8 cellular contexts compared by ENCODE assay signal in genomic region chr2:200509227-200509607, GRCh38. TPM values are rescaled to one million over a fixed set of nuclear protein-coding genes. Genes with fewer than 3 reads are reported as not detected.
DNase-seq lines count a peak whose midpoint lies in the region; ATAC-seq and TF ChIP-seq lines count a peak whose summit lies in the region.

No MANE protein-coding gene starts in this region.

- TF ChIP-seq CTCF in SK-N-SH (IDR thresholded peaks at IDR 0.05) (no peak), epithelial cell of proximal tubule (conservative IDR thresholded peaks at IDR 0.05; ENCODE audit: low read depth, low read length) (no peak)

- peak overlapping the region; percentile 97 for H2AFZ ChIP-seq in GM23248
- peak overlapping the region; percentile 87 for H2AFZ ChIP-seq in SK-N-SH (ENCODE audit: low read depth)

- H3K9ac ChIP-seq in BLaER1 (peak overlapping the region; percentile 95), GM23248 (peak overlapping the region; percentile 94), SK-N-SH (peak overlapping the region; percentile 93)

- peaks cover 0 to 10% (median 3%) of the 10 kb centered on the region in 5 donors for H3K36me3 Mint-ChIP-seq in naive thymus-derived CD4-positive, alpha-beta T cell

- H3F3A ChIP-seq in GM23248 (ENCODE audit: insufficient read depth) (no peaks in the 10 kb centered on the region), SK-N-SH (replicated peaks; ENCODE audit: insufficient read depth) (no peaks in the 10 kb centered on the region)

- peaks cover 24% of the 10 kb centered on the region for H3K36me3 ChIP-seq in BLaER1
- H3K36me3 ChIP-seq in GM23248 (ENCODE audit: low read depth): no peaks in the 10 kb centered on the region; the same call in 1 of the 2 replicates
- H3K36me3 ChIP-seq in SK-N-SH (replicated peaks in 1 of 2; ENCODE audit: control insufficient read depth in 1 of 2, insufficient read depth in 2 of 2, low read length in 1 of 2): peaks cover 7% of the 10 kb centered on the region in 2 experiments
- H3K36me3 ChIP-seq in naive thymus-derived CD4-positive, alpha-beta T cell (ENCODE audit: control insufficient read depth in 2 of 3, insufficient read depth in 3 of 3, low read length in 3 of 3): no peaks in the 10 kb centered on the region

- 10 to 13% methylated on average over 8 of the region's 8 CpGs for whole genome bisulfite sequencing in GM23248 (ENCODE audit: low coverage in 1 of 2, low lambda C conversion rate in 2 of 2, missing lambda C conversion rate in 2 of 2), 2 experiments
- whole genome bisulfite sequencing in SK-N-SH (ENCODE audit: low lambda C conversion rate): 33% methylated on average over 8 of the region's 8 CpGs

- H3K9me3 ChIP-seq in BLaER1 (no peaks in the 10 kb centered on the region), GM23248 (ENCODE audit: low read depth) (no peaks in the 10 kb centered on the region), SK-N-SH (no peaks in the 10 kb centered on the region)
- no peaks in the 10 kb centered on the region for H3K9me3 ChIP-seq in naive thymus-derived CD4-positive, alpha-beta T cell (ENCODE audit: control insufficient read depth in 2 of 3, low read length in 3 of 3)

- CTCF ChIA-PET in SK-N-SH (lab: Yijun Ruan, JAX): interaction anchor here (0.6 to 2.4 kb wide), 29 partner anchors 10 to 536 kb away, joined by 3 to 16 read pairs (median 4); partner anchors contain the start of genes AOX1 and SGO2
- CTCF ChIA-PET in naive thymus-derived CD4-positive, alpha-beta T cell (lab: Charles Lee): interaction anchor here (0.9 to 1.3 kb wide), 2 partner anchors 16 to 38 kb away, joined by 3 to 5 read pairs; no protein-coding TSS in a partner anchor

- no peaks in the 10 kb centered on the region for H3K9me3 Mint-ChIP-seq in naive thymus-derived CD4-positive, alpha-beta T cell

- H3K79me2 ChIP-seq in GM23248 (ENCODE audit: insufficient read depth) (peaks cover 23% of the 10 kb centered on the region), SK-N-SH (ENCODE audit: insufficient read depth) (peaks cover 10% of the 10 kb centered on the region; the same call in 1 of the 2 replicates)

- POLR2A ChIA-PET in SK-N-SH (lab: Yijun Ruan, JAX): no interaction called here
- POLR2A ChIA-PET in naive thymus-derived CD4-positive, alpha-beta T cell (lab: Charles Lee): interaction anchor here (0.8 to 4.2 kb wide), 6 partner anchors 13 to 244 kb away, joined by 3 to 25 read pairs (median 4); partner anchors contain the start of gene SGO2

- peak overlapping the region; percentile 81 for H3K4me2 ChIP-seq in BLaER1
- H3K4me2 ChIP-seq in GM23248 (ENCODE audit: unreplicated experiment): peak overlapping the region; percentile 98
- peak overlapping the region; percentile 97 for H3K4me2 ChIP-seq in SK-N-SH

- peak; percentile 50 for DNase-seq in GM23248
- peak; percentile 51 for DNase-seq in SK-N-SH
- DNase-seq in epithelial cell of proximal tubule (ENCODE audit: low read depth): no peak
- peak in 2 of 9 donors; percentile 6 to 11 for DNase-seq in naive thymus-derived CD4-positive, alpha-beta T cell
- DNase-seq in NCI-H1092 treated with DMSO at 0.1 percent for 48 hours (lab: John Stamatoyannopoulos, UW): no peak
- no peak for DNase-seq in activated effector memory CD4-positive, alpha-beta T cell treated with Interleukin-2 at 50 U/mL for 16 hours
- DNase-seq in NCI-H526 treated with DMSO at 0.1 percent for 48 hours (lab: John Stamatoyannopoulos, UW): no peak

- no peak for ATAC-seq in naive thymus-derived CD4-positive, alpha-beta T cell

- H3K27me3 ChIP-seq in BLaER1 (no peaks in the 10 kb centered on the region), GM23248 (replicated peaks; ENCODE audit: insufficient read depth) (no peaks in the 10 kb centered on the region), SK-N-SH (ENCODE audit: insufficient read depth) (no peaks in the 10 kb centered on the region)
- no peaks in the 10 kb centered on the region for H3K27me3 ChIP-seq in naive thymus-derived CD4-positive, alpha-beta T cell (ENCODE audit: control insufficient read depth in 2 of 2, insufficient read depth in 2 of 2, low read length in 2 of 2)

- peak overlapping the region; percentile 83 to 98 (median 94) for H3K4me3 Mint-ChIP-seq in naive thymus-derived CD4-positive, alpha-beta T cell

- H3K27me3 Mint-ChIP-seq in naive thymus-derived CD4-positive, alpha-beta T cell: no peaks in the 10 kb centered on the region

- no peak for TF ChIP-seq EP300 in SK-N-SH (IDR thresholded peaks at IDR 0.05; ENCODE audit: borderline replicate concordance in 1 of 2, low read depth in 1 of 2, low read length in 1 of 2)

- H3K4me1 ChIP-seq in BLaER1: peaks cover 13% of the 10 kb centered on the region
- H3K4me1 ChIP-seq in GM23248 (ENCODE audit: insufficient read depth): no peaks in the 10 kb centered on the region; the same call in 1 of the 2 replicates
- H3K4me1 ChIP-seq in SK-N-SH (ENCODE audit: control insufficient read depth in 1 of 2, insufficient read depth in 2 of 2, low read depth in 1 of 2, low read length in 1 of 2): peaks cover 5 to 11% of the 10 kb centered on the region in 2 experiments; a peak in 2 of 4 replicates
- H3K4me1 ChIP-seq in naive thymus-derived CD4-positive, alpha-beta T cell (ENCODE audit: control insufficient read depth in 2 of 2, insufficient read depth in 2 of 2, low read length in 2 of 2): peaks cover 6 to 16% of the 10 kb centered on the region in 2 donors

- H3K4me1 Mint-ChIP-seq in naive thymus-derived CD4-positive, alpha-beta T cell: peaks cover 10 to 54% (median 35%) of the 10 kb centered on the region in 7 donors

- no peaks in the 10 kb centered on the region for H3K9me2 ChIP-seq in GM23248 (ENCODE audit: insufficient read depth)
- no peaks in the 10 kb centered on the region for H3K9me2 ChIP-seq in SK-N-SH

- no peak for TF ChIP-seq RAD21 in SK-N-SH (IDR thresholded peaks at IDR 0.05; ENCODE audit: low read length)

- peak overlapping the region; percentile 88 to 97 (median 95) for H3K27ac Mint-ChIP-seq in naive thymus-derived CD4-positive, alpha-beta T cell

- peak overlapping the region; percentile 85 for H3K4me3 ChIP-seq in BLaER1
- peak overlapping the region; percentile 87 for H3K4me3 ChIP-seq in GM23248
- H3K4me3 ChIP-seq in SK-N-SH (ENCODE audit: low read depth in 2 of 2, low read length in 1 of 2): peak overlapping the region; percentile 69 to 92
- peak overlapping the region; percentile 84 for H3K4me3 ChIP-seq in epithelial cell of proximal tubule (ENCODE audit: low read depth, low read length)
- peak overlapping the region; percentile 53 for H3K4me3 ChIP-seq in naive thymus-derived CD4-positive, alpha-beta T cell (ENCODE audit: low read length)

- in situ Hi-C loops in GM23248 (cut with MboI): no loop called here

- intact Hi-C loops in naive thymus-derived CD4-positive, alpha-beta T cell (cut with micrococcal nuclease): loop anchor here in 1 of 2 donors (2.0 kb wide), 1 partner anchor 658 kb away; the partner anchor contains the start of gene FTCDNL1

- no peaks in the 10 kb centered on the region for H4K20me1 ChIP-seq in BLaER1
- H4K20me1 ChIP-seq in GM23248 (ENCODE audit: insufficient read depth): no peaks in the 10 kb centered on the region
- no peaks in the 10 kb centered on the region for H4K20me1 ChIP-seq in SK-N-SH (ENCODE audit: insufficient read depth)

- peak overlapping the region; percentile 90 for H3K27ac ChIP-seq in BLaER1
- peak overlapping the region; percentile 29 for H3K27ac ChIP-seq in GM23248
- peak overlapping the region; percentile 49 to 78 for H3K27ac ChIP-seq in SK-N-SH (ENCODE audit: low read depth in 2 of 2, low read length in 1 of 2)
- H3K27ac ChIP-seq in naive thymus-derived CD4-positive, alpha-beta T cell (ENCODE audit: low read depth, low read length): peak overlapping the region; percentile 74

TF ChIP-seq in SK-N-SH, 30 proteins besides CTCF, POLR2A, EP300 and RAD21 (continues in another document):
- TF ChIP-seq NFIC (IDR thresholded peaks at IDR 0.05; ENCODE audit: borderline replicate concordance): no peak
- TF ChIP-seq RCOR1 (IDR thresholded peaks at IDR 0.05; ENCODE audit: low read length): no peak
- no peak for TF ChIP-seq RXRA (IDR thresholded peaks at IDR 0.05; ENCODE audit: borderline replicate concordance, low read depth)
- no peak for TF ChIP-seq PBX3 (IDR thresholded peaks at IDR 0.05)
- no peak for TF ChIP-seq SIN3A (IDR thresholded peaks at IDR 0.05; ENCODE audit: borderline replicate concordance, low read depth, low read length)
- TF ChIP-seq TCF12 (IDR thresholded peaks at IDR 0.05): no peak
- TF ChIP-seq MAX (IDR thresholded peaks at IDR 0.05; ENCODE audit: low read depth): no peak

RNA-seq across cellular contexts. Expression of gene KCTD18, which starts 0.7 kb away (rescaled TPM):
- total RNA-seq in GM23248 (2014; rRNA removed; shearing (Covaris generic)): 24.0 and 27.7 TPM in 2 replicates
- polyA plus RNA-seq in GM23248 (2016; fragmentation: Nextera tagmentation; extraction: Ambion mirVana) (15.6 and 17.9 TPM in 2 replicates), SK-N-SH (2012; rRNA removed) (7.1 and 8.0 TPM in 2 replicates)
- 9.3 and 9.8 TPM in 2 replicates for polyA plus RNA-seq in SK-N-SH (2012; cell fraction: cytosol; rRNA removed)
- polyA plus RNA-seq in SK-N-SH (2012; cell fraction: nucleus; rRNA removed): 7.7 and 8.6 TPM in 2 replicates
- total RNA-seq in epithelial cell of proximal tubule: 7.4 and 11.4 TPM in 2 replicates
- total RNA-seq in naive thymus-derived CD4-positive, alpha-beta T cell: 10 to 100 TPM; 14.9 to 20.8 (median 18.6) TPM
- 10 to 100 TPM; 13.2 to 18.4 TPM for polyA plus RNA-seq in naive thymus-derived CD4-positive, alpha-beta T cell

RNA-seq across cellular contexts. Expression of gene SGO2, which starts 16.8 kb away (rescaled TPM):
- total RNA-seq in GM23248 (2014; rRNA removed; shearing (Covaris generic)): 6.2 and 6.3 TPM in 2 replicates
- polyA plus RNA-seq in GM23248 (2016; fragmentation: Nextera tagmentation; extraction: Ambion mirVana) (11.7 and 14.5 TPM in 2 replicates), SK-N-SH (2012; rRNA removed) (2.8 TPM in 2 replicates)
- polyA plus RNA-seq in SK-N-SH (2012; cell fraction: cytosol; rRNA removed): 4.3 and 5.3 TPM in 2 replicates
- polyA plus RNA-seq in SK-N-SH (2012; cell fraction: nucleus; rRNA removed): 1.3 and 1.8 TPM in 2 replicates
- total RNA-seq in epithelial cell of proximal tubule: 26.0 and 29.4 TPM in 2 replicates
- 10 to 100 TPM in 1 of 5 experiments, 1 to 10 TPM in 4; 1.4 to 32.3 (median 2.9) TPM for total RNA-seq in naive thymus-derived CD4-positive, alpha-beta T cell
- polyA plus RNA-seq in naive thymus-derived CD4-positive, alpha-beta T cell: 1 to 10 TPM; 2.2 TPM

Comparison
In these comparisons a context has a peak if more than half of its experiments do, and no peak if none do; other contexts are left out.
1. H3K27ac ChIP-seq: peak in every context shown above with its lines; median percentile 90 in BLaER1; 74 in naive thymus-derived CD4-positive, alpha-beta T cell; 64 in SK-N-SH; 29 in GM23248.
2. DNase-seq: peak in GM23248 (single experiment) and SK-N-SH (single experiment); none in epithelial cell of proximal tubule (single experiment), NCI-H1092 treated with DMSO at 0.1 percent for 48 hours (single experiment), activated effector memory CD4-positive, alpha-beta T cell treated with Interleukin-2 at 50 U/mL for 16 hours (single experiment) and NCI-H526 treated with DMSO at 0.1 percent for 48 hours (single experiment).
3. Peak in every context shown above with its lines, with median percentiles within 50 percentile points of each other: H3K4me2 ChIP-seq, H3K4me3 ChIP-seq and H3K9ac ChIP-seq.